ENCODE assay signal across 11 cellular contexts in the genomic region with DNA sequence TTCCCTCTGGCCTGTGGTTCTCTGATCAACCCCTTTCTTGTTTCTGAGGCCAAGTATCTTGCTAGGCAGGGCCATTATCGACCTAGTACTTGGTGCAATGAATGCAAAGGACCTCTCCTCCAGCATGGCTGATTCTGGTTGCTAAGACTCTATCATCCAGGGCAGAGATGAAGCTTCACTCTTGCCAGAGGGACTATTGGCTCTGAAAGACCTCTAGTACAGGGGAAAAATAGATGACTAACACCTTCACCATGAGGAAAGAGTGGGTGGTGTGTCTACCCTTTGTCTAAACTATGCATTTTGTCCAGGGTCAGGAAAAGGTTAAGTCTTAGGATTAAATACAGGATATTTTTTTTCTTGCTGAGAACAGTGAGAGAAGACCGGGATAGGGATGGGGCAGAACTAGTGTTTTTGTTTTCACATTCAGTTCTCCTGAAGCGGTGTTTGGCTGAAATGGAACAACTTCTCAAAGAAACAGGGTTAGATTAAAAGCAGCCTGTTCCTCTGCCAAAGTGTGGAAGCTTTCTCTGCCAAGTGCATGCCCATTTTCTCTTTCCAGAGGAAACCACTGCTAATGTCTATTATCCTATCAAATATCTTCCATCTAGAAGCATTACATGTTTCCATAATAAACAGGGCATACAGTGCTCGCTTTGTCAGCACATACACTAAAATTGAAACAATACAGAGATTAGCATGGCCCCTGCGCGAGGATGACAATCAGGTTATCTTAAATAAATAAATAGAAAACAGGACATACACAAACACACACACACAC. TPM values are rescaled to one million over a fixed set of nuclear protein-coding genes. Genes with fewer than 3 reads are reported as not detected.
DNase-seq lines count a peak whose midpoint lies in the region; ATAC-seq, FAIRE-seq and TF ChIP-seq lines count a peak whose summit lies in the region.
"Had no signal": no experiment of that assay in that cellular context is flagged by ENCODE, and none has a peak within 500 bp of the region (broad histone marks: within the 10 kb centered on the region; RNA-seq: fewer than 3 reads in every experiment).

No MANE protein-coding gene starts in this region.

- DNase-seq in Right ventricle myocardium inferior (ENCODE audit: missing footprints) (peak; percentile 17), right atrium auricular region (ENCODE audit: low spot score) (no peak), GM12878 (ENCODE audit: low read depth, low spot score) (no peak), kidney glomerular epithelial cell (lab: John Stamatoyannopoulos, UW) (peak; percentile 83), urothelium cell line (ENCODE audit: low spot score) (peak; percentile 54), NCI-H345 (lab: John Stamatoyannopoulos, UW) (no peak), HAP-1 (ENCODE audit: low spot score in 2 of 2) (no peak), T-helper 17 cell (no peak)
- DNase-seq: body of pancreas; naive thymus-derived CD8-positive, alpha-beta T cell; stimulated activated naive B cell treated with anti-CD40 and anti-IgM and Interleukin-4, amounts not matched to agents 10 μg/mL and 1 μg/mL and 100 μg/mL, for 72 hours had no signal

- CTCF ChIA-PET in GM12878 (lab: Yijun Ruan, JAX): interaction anchor here (0.6 to 7.5 kb wide), 4 partner anchors 24 to 131 kb away, joined by 3 to 172 read pairs (median 38); a partner anchor contains a TSS

- TF ChIP-seq RAD21 in GM12878 (IDR thresholded peaks at IDR 0.05; ENCODE audit: insufficient read depth, low read depth, low read length): no peak

- H3K9ac ChIP-seq in GM12878 (ENCODE audit: control insufficient read depth, insufficient read depth, low read length): no peak overlapping the region

- in situ Hi-C loops in GM12878 (cut with MboI) (no loop called here), HAP-1 (cut with MboI; ENCODE audit: low sequenced_read_pairs) (no loop called here)

- intact Hi-C loops in Right ventricle myocardium inferior (cut with DNase I) (no loop called here), GM12878 (cut with micrococcal nuclease; ENCODE audit: unreplicated experiment) (no loop called here)

- WGBS in GM12878 (ENCODE audit: insufficient coverage, insufficient replicate concordance, low lambda C conversion rate, missing lambda C conversion rate): 97% methylated on average over 6 of the region's 6 CpGs

- ATAC-seq in Right ventricle myocardium inferior (no peak), GM12878 (no peak), T-helper 17 cell (no peak)
- ATAC-seq: body of pancreas; naive thymus-derived CD8-positive, alpha-beta T cell; stimulated activated naive B cell treated with anti-CD40 and anti-IgM and Interleukin-4, amounts not matched to agents 10 μg/mL and 1 μg/mL and 100 μg/mL, for 72 hours had no signal

- POLR2A ChIA-PET in GM12878 (lab: Charles Lee): interaction anchor here (1.6 to 6.4 kb wide), 3 partner anchors 10 to 29 kb away, joined by 4 to 60 read pairs (median 19); no protein-coding TSS in a partner anchor

- no peaks in the 10 kb centered on the region for H4K20me1 ChIP-seq in GM12878 (ENCODE audit: control insufficient read depth, insufficient read depth)

- H3K4me3 Mint-ChIP-seq in T-helper 17 cell: no peak overlapping the region
- H3K4me3 Mint-ChIP-seq: stimulated activated naive B cell treated with anti-CD40 and anti-IgM and Interleukin-4, amounts not matched to agents 10 μg/mL and 1 μg/mL and 100 μg/mL, for 72 hours had no signal

- no peak for FAIRE-seq in GM12878 (lab: Jason Lieb, UNC)
- no peak for FAIRE-seq in urothelium cell line (lab: Jason Lieb, UNC)

- TF ChIP-seq EP300 in GM12878 (IDR thresholded peaks at IDR 0.05; ENCODE audit: borderline replicate concordance in 1 of 2, control insufficient read depth in 1 of 2, low read depth in 2 of 2, low read length in 2 of 2): no peak

- H3K36me3 Mint-ChIP-seq in T-helper 17 cell (ENCODE audit: low read depth): peaks cover 4% of the 10 kb centered on the region

- no TSS peak for BruUV-seq in GM12878 (replicated peaks; lab: Mats Ljungman, UMichigan)

- no peaks in the 10 kb centered on the region for H3K27me3 Mint-ChIP-seq in T-helper 17 cell
- H3K27me3 Mint-ChIP-seq: naive thymus-derived CD8-positive, alpha-beta T cell; stimulated activated naive B cell treated with anti-CD40 and anti-IgM and Interleukin-4, amounts not matched to agents 10 μg/mL and 1 μg/mL and 100 μg/mL, for 72 hours had no signal

- H3K4me3 ChIP-seq in right atrium auricular region: no peak overlapping the region
- no peak overlapping the region for H3K4me3 ChIP-seq in GM12878
- H3K4me3 ChIP-seq in HAP-1: no peak overlapping the region
- H3K4me3 ChIP-seq: body of pancreas had no signal

- no peak for TF ChIP-seq POLR2A in GM12878 (IDR thresholded peaks at IDR 0.05; ENCODE audit: low read depth, low read length)

- peaks cover 28% of the 10 kb centered on the region for H3K4me1 Mint-ChIP-seq in T-helper 17 cell

- no peak overlapping the region for H2AFZ ChIP-seq in GM12878 (ENCODE audit: control insufficient read depth, low read depth, low read length)

- RAD21 ChIA-PET in GM12878 (lab: Charles Lee; ENCODE audit: unreplicated experiment): interaction anchor here (7.3 kb wide), 1 partner anchor 28 kb away, joined by 137 read pairs; a partner anchor contains a TSS

- H3K4me2 ChIP-seq in GM12878 (ENCODE audit: control insufficient read depth, insufficient read depth): no peak overlapping the region

- H3K79me2 ChIP-seq in GM12878 (ENCODE audit: control insufficient read depth, insufficient read depth, low read length): peaks cover 31% of the 10 kb centered on the region

- H3K36me3 ChIP-seq in right atrium auricular region: peaks cover 22% of the 10 kb centered on the region
- peaks cover 0 to 17% of the 10 kb centered on the region in 2 experiments; a peak in 2 of 4 replicates for H3K36me3 ChIP-seq in GM12878 (ENCODE audit: control insufficient read depth in 2 of 2, insufficient read depth in 2 of 2, low read length in 1 of 2)
- peaks cover 43% of the 10 kb centered on the region for H3K36me3 ChIP-seq in HAP-1 (replicated peaks)

- no peak overlapping the region for H3K27ac Mint-ChIP-seq in T-helper 17 cell
- H3K27ac Mint-ChIP-seq: stimulated activated naive B cell treated with anti-CD40 and anti-IgM and Interleukin-4, amounts not matched to agents 10 μg/mL and 1 μg/mL and 100 μg/mL, for 72 hours had no signal

- H3K27ac ChIP-seq in right atrium auricular region (peak overlapping the region in 1 of 2 donors; percentile 92), GM12878 (ENCODE audit: control insufficient read depth, insufficient read depth) (peak overlapping the region; percentile 2; the same call in 1 of the 2 replicates)
- H3K27ac ChIP-seq: body of pancreas had no signal

- H3K27me3 ChIP-seq in right atrium auricular region (no peaks in the 10 kb centered on the region), GM12878 (replicated peaks in 1 of 2; ENCODE audit: control insufficient read depth in 2 of 2, insufficient read depth in 2 of 2, low read length in 1 of 2) (no peaks in the 10 kb centered on the region), HAP-1 (ENCODE audit: low read depth) (no peaks in the 10 kb centered on the region)
- H3K27me3 ChIP-seq: body of pancreas had no signal

- H3K9me3 ChIP-seq in right atrium auricular region (no peaks in the 10 kb centered on the region), GM12878 (replicated peaks; ENCODE audit: control insufficient read depth, insufficient read depth, low read length) (no peaks in the 10 kb centered on the region), HAP-1 (no peaks in the 10 kb centered on the region), T-helper 17 cell (ENCODE audit: control insufficient read depth, low read length, poor library complexity, severe bottlenecking) (no peaks in the 10 kb centered on the region)
- H3K9me3 ChIP-seq: body of pancreas had no signal

- no peak for TF ChIP-seq CTCF in right atrium auricular region (IDR thresholded peaks at IDR 0.05)
- no peak for TF ChIP-seq CTCF in GM12878 (IDR thresholded peaks at IDR 0.05 in 2 of 3, conservative IDR thresholded peaks at IDR 0.05 in 1 of 3; ENCODE audit: control insufficient read depth in 2 of 3, extremely low read depth in 1 of 3, insufficient read depth in 1 of 3, low read depth in 3 of 3, low read length in 3 of 3)

- H3K4me1 ChIP-seq in right atrium auricular region (peaks cover 0 to 37% of the 10 kb centered on the region in 2 donors), GM12878 (ENCODE audit: control insufficient read depth, insufficient read depth, low read length) (peaks cover 16% of the 10 kb centered on the region), HAP-1 (peaks cover 37% of the 10 kb centered on the region)

- SMC1A ChIA-PET in GM12878 (lab: Charles Lee; ENCODE audit: uncharacterized antibody, unreplicated experiment): interaction anchor here (1.2 to 3.5 kb wide), 2 partner anchors 8 to 14 kb away, joined by 4 to 13 read pairs; no protein-coding TSS in a partner anchor

RNA-seq across cellular contexts. Expression of a gene that starts 5.0 kb away (rescaled TPM):
- total RNA-seq in Right ventricle myocardium inferior (18.2 TPM), right atrium auricular region (10 to 100 TPM; 18.4 to 38.8 TPM), GM12878 (2014; rRNA removed) (68.0 and 85.5 TPM in 2 replicates), GM12878 (2014; rRNA removed; fragmentation: Illumina TruSeq; extraction: Trizol) (42.5 and 44.8 TPM in 2 replicates), GM12878 (2021) (54.9 and 59.0 TPM in 2 replicates), T-helper 17 cell (10 to 100 TPM; 54.3 to 69.4 TPM)
- total RNA-seq in GM12878 (2013; cell fraction: nucleolus; rRNA removed): 28.0 and 30.4 TPM in 2 replicates
- polyA plus RNA-seq in GM12878 (2011; ENCODE audit: low read depth): 23.2 TPM
- polyA plus RNA-seq in GM12878 (2011; rRNA removed) (34.9 and 64.6 TPM in 2 replicates), GM12878 (2014; fragmentation: Illumina TruSeq; extraction: Trizol) (23.1 and 30.2 TPM in 2 replicates), GM12878 (2014; fragmentation: Nextera tagmentation; extraction: Ambion mirVana) (10 to 100 TPM; 20.5 to 46.6 TPM), GM12878 (2014; rRNA removed) (65.8 and 70.7 TPM in 2 replicates), GM12878 (2016; fragmentation: Nextera tagmentation; extraction: Ambion mirVana) (100 to 1,000 TPM; 118 to 133 TPM)
- 112 and 150 TPM in 2 replicates for polyA plus RNA-seq in GM12878 (2011; cell fraction: cytosol; rRNA removed)
- polyA plus RNA-seq in GM12878 (2011; cell fraction: nucleus; rRNA removed): 82.2 and 105 TPM in 2 replicates
- polyA plus RNA-seq in GM12878 (2012): 54.1 and 72.4 TPM in 2 replicates
- 33.0 and 68.3 TPM in 2 replicates for polyA minus RNA-seq in GM12878 (2011; rRNA and poly(A)+ RNA removed)
- 17.1 and 25.4 TPM in 2 replicates for polyA minus RNA-seq in GM12878 (2011; cell fraction: cytosol; rRNA and poly(A)+ RNA removed)
- 39.0 and 44.7 TPM in 2 replicates for polyA minus RNA-seq in GM12878 (2011; cell fraction: nucleus; rRNA and poly(A)+ RNA removed)

RNA-seq across cellular contexts. Expression of a gene that starts 23.8 kb away (rescaled TPM):
- total RNA-seq in Right ventricle myocardium inferior (0.65 TPM), right atrium auricular region (1 to 10 TPM in 1 of 2 donors, under 1 TPM in 1; 0.89 to 2.8 TPM), GM12878 (2014; rRNA removed) (0.28 and 0.76 TPM in 2 replicates), GM12878 (2014; rRNA removed; fragmentation: Illumina TruSeq; extraction: Trizol) (0.28 and 0.45 TPM in 2 replicates), GM12878 (2021) (0.51 and 1.0 TPM in 2 replicates), T-helper 17 cell (10 to 100 TPM; 37.2 to 62.6 TPM)
- total RNA-seq in GM12878 (2013; cell fraction: nucleolus; rRNA removed): 2.1 and 3.9 TPM in 2 replicates
- 0.91 TPM for polyA plus RNA-seq in GM12878 (2011; ENCODE audit: low read depth)
- polyA plus RNA-seq in GM12878 (2011; rRNA removed) (0.75 and 0.99 TPM in 2 replicates), GM12878 (2014; fragmentation: Illumina TruSeq; extraction: Trizol) (0.31 TPM in 1 of 2 replicates, not detected in the other), GM12878 (2014; fragmentation: Nextera tagmentation; extraction: Ambion mirVana) (under 1 TPM; 0.08 to 0.11 TPM), GM12878 (2014; rRNA removed) (0.51 and 0.77 TPM in 2 replicates), GM12878 (2016; fragmentation: Nextera tagmentation; extraction: Ambion mirVana) (1 to 10 TPM; 2.0 to 4.0 TPM)
- 0.99 and 1.4 TPM in 2 replicates for polyA plus RNA-seq in GM12878 (2011; cell fraction: cytosol; rRNA removed)
- 1.9 and 3.3 TPM in 2 replicates for polyA plus RNA-seq in GM12878 (2011; cell fraction: nucleus; rRNA removed)
- polyA plus RNA-seq in GM12878 (2012): 0.68 and 1.2 TPM in 2 replicates
- 2.5 and 2.8 TPM in 2 replicates for polyA minus RNA-seq in GM12878 (2011; rRNA and poly(A)+ RNA removed)
- polyA minus RNA-seq in GM12878 (2011; cell fraction: cytosol; rRNA and poly(A)+ RNA removed): 0.52 and 0.67 TPM in 2 replicates
- 2.8 and 2.9 TPM in 2 replicates for polyA minus RNA-seq in GM12878 (2011; cell fraction: nucleus; rRNA and poly(A)+ RNA removed)

RNA-seq across cellular contexts. Expression of a gene that starts 33.4 kb away (rescaled TPM):
- total RNA-seq in Right ventricle myocardium inferior (3.7 TPM), right atrium auricular region (1 to 10 TPM; 5.6 to 7.5 TPM), GM12878 (2014; rRNA removed) (3.7 and 6.6 TPM in 2 replicates), GM12878 (2014; rRNA removed; fragmentation: Illumina TruSeq; extraction: Trizol) (2.1 and 3.0 TPM in 2 replicates), GM12878 (2021) (6.9 and 7.6 TPM in 2 replicates), T-helper 17 cell (10 to 100 TPM in 1 of 2 donors, 1 to 10 TPM in 1; 4.9 to 12.3 TPM)
- 24.3 and 27.1 TPM in 2 replicates for total RNA-seq in GM12878 (2013; cell fraction: nucleolus; rRNA removed)
- polyA plus RNA-seq in GM12878 (2011; ENCODE audit: low read depth): 2.0 TPM
- polyA plus RNA-seq in GM12878 (2011; rRNA removed) (2.9 and 3.6 TPM in 2 replicates), GM12878 (2014; fragmentation: Illumina TruSeq; extraction: Trizol) (0.43 and 1.5 TPM in 2 replicates), GM12878 (2014; fragmentation: Nextera tagmentation; extraction: Ambion mirVana) (under 1 TPM in 1 of 2 experiments, not detected in 1; 0.31 TPM), GM12878 (2014; rRNA removed) (3.4 and 4.7 TPM in 2 replicates), GM12878 (2016; fragmentation: Nextera tagmentation; extraction: Ambion mirVana) (under 1 TPM; 0.32 to 0.76 TPM)
- 4.0 and 5.1 TPM in 2 replicates for polyA plus RNA-seq in GM12878 (2011; cell fraction: cytosol; rRNA removed)
- 27.9 and 30.7 TPM in 2 replicates for polyA plus RNA-seq in GM12878 (2011; cell fraction: nucleus; rRNA removed)
- 4.7 and 6.3 TPM in 2 replicates for polyA plus RNA-seq in GM12878 (2012)
- polyA minus RNA-seq in GM12878 (2011; rRNA and poly(A)+ RNA removed): 2.8 and 4.9 TPM in 2 replicates
- polyA minus RNA-seq in GM12878 (2011; cell fraction: cytosol; rRNA and poly(A)+ RNA removed): 1.6 and 1.9 TPM in 2 replicates
- 3.4 and 6.5 TPM in 2 replicates for polyA minus RNA-seq in GM12878 (2011; cell fraction: nucleus; rRNA and poly(A)+ RNA removed)

RNA-seq across cellular contexts. Expression of a gene that starts 51.2 kb away (rescaled TPM):
- total RNA-seq in Right ventricle myocardium inferior: not detected
- total RNA-seq in right atrium auricular region: not detected
- not detected in 2 replicates for total RNA-seq in GM12878 (2013; cell fraction: nucleolus; rRNA removed)
- not detected in 2 replicates for total RNA-seq in GM12878 (2014; rRNA removed)
- total RNA-seq in GM12878 (2014; rRNA removed; fragmentation: Illumina TruSeq; extraction: Trizol): not detected in 2 replicates
- total RNA-seq in GM12878 (2021): not detected in 2 replicates
- polyA plus RNA-seq in GM12878 (2011; ENCODE audit: low read depth): not detected
- polyA plus RNA-seq in GM12878 (2011; rRNA removed): not detected in 2 replicates
- polyA plus RNA-seq in GM12878 (2011; cell fraction: cytosol; rRNA removed): not detected in 2 replicates
- polyA plus RNA-seq in GM12878 (2011; cell fraction: nucleus; rRNA removed): not detected in 2 replicates
- 0.04 TPM in 1 of 2 replicates, not detected in the other for polyA plus RNA-seq in GM12878 (2012)
- not detected in 2 replicates for polyA plus RNA-seq in GM12878 (2014; fragmentation: Illumina TruSeq; extraction: Trizol)
- polyA plus RNA-seq in GM12878 (2014; fragmentation: Nextera tagmentation; extraction: Ambion mirVana): under 1 TPM in 1 of 2 experiments, not detected in 1; 0.03 TPM
- not detected in 2 replicates for polyA plus RNA-seq in GM12878 (2014; rRNA removed)
- not detected for polyA plus RNA-seq in GM12878 (2016; fragmentation: Nextera tagmentation; extraction: Ambion mirVana)
- polyA minus RNA-seq in GM12878 (2011; rRNA and poly(A)+ RNA removed): not detected in 2 replicates
- polyA minus RNA-seq in GM12878 (2011; cell fraction: cytosol; rRNA and poly(A)+ RNA removed): not detected in 2 replicates
- not detected in 2 replicates for polyA minus RNA-seq in GM12878 (2011; cell fraction: nucleus; rRNA and poly(A)+ RNA removed)
- not detected for total RNA-seq in T-helper 17 cell
- total RNA-seq: body of pancreas; naive thymus-derived CD8-positive, alpha-beta T cell had no signal
- polyA plus RNA-seq: naive thymus-derived CD8-positive, alpha-beta T cell had no signal

Comparison
In these comparisons a context has a peak if more than half of its experiments do, and no peak if none do; other contexts are left out.
1. DNase-seq: peak in Right ventricle myocardium inferior (single experiment), kidney glomerular epithelial cell (single experiment) and urothelium cell line (single experiment); none in right atrium auricular region (single experiment), GM12878 (single experiment), NCI-H345 (single experiment), HAP-1 (0 of 2) and T-helper 17 cell (0 of 3).
2. RNA of a gene that starts 23.8 kb away (total RNA-seq): 37.2 to 62.6 TPM in T-helper 17 cell; 0.89 to 2.8 TPM in right atrium auricular region, 0.65 TPM in Right ventricle myocardium inferior (single experiment) and 0.28 to 3.9 TPM in GM12878; every median in the first group is over 4 times any median in the second.